In genomic region chr3:126971891-126972351, GRCh38 we compare ENCODE assay signal across 1 cellular context.
TF ChIP-seq lines count a peak whose summit lies in the region.

No MANE protein-coding gene starts in this region.

TF ChIP-seq in GM23338, 12 proteins besides CTCF, POLR2A, EP300 and RAD21 (continued from another document):
- no peak for TF ChIP-seq ZNF462 (CRISPR knock-in tag; IDR thresholded peaks at IDR 0.05)
